27 cellular contexts compared by ENCODE assay signal in genomic region chr4:30434656-30435055, GRCh38.
"Had no signal": no experiment of that assay in that cellular context is flagged by ENCODE, and none has a peak within 500 bp of the region (broad histone marks: within the 10 kb centered on the region; RNA-seq: fewer than 3 reads in every experiment).

No MANE protein-coding gene starts in this region.

- H3K27ac Mint-ChIP-seq: dendritic cell treated with granulocyte-macrophage colony-stimulating factor and Interleukin-4, amounts not matched to agents 40 ng/mL and 50 ng/mL, for 4 days; mesothelial cell of epicardium; naive B cell; natural killer cell treated with Interleukin-12 subunit alpha and Interleukin-12 subunit beta and Interleukin-15 and Interleukin-18, amount 100 ng/mL, for 72 hours; neural progenitor cell; progenitor cell of endocrine pancreas; stimulated activated naive B cell treated with anti-CD40 and anti-IgM and Interleukin-4, amounts not matched to agents 10 μg/mL and 1 μg/mL and 100 μg/mL, for 72 hours; stimulated activated naive CD8-positive, alpha-beta T cell treated with anti-CD3 and anti-CD28 coated beads, Interleukin-15, Interleukin-2, amounts not matched to agents 100 ng/mL and 50 ng/mL, for 24 hours had no signal

- H3K36me3 Mint-ChIP-seq: mesothelial cell of epicardium; naive B cell; neural progenitor cell; stimulated activated naive B cell treated with anti-CD40 and anti-IgM and Interleukin-4, amounts not matched to agents 10 μg/mL and 1 μg/mL and 100 μg/mL, for 72 hours had no signal

- H3K27ac ChIP-seq: esophagus squamous epithelium, heart right ventricle, left lung, neural progenitor cell, parathyroid adenoma, right lobe of liver, thoracic aorta, tibial nerve, upper lobe of left lung, uterus had no signal

- H3K4me1 Mint-ChIP-seq: mesothelial cell of epicardium; naive B cell; neural progenitor cell; stimulated activated naive B cell treated with anti-CD40 and anti-IgM and Interleukin-4, amounts not matched to agents 10 μg/mL and 1 μg/mL and 100 μg/mL, for 72 hours had no signal

- H3K9me3 Mint-ChIP-seq: neural progenitor cell had no signal

- H3K9me3 ChIP-seq: esophagus squamous epithelium, left lung, mucosa of descending colon, right lobe of liver, thoracic aorta, tibial nerve, upper lobe of left lung, uterus had no signal

- H2AFZ ChIP-seq: neural progenitor cell, parathyroid adenoma had no signal

- H3K79me2 ChIP-seq: parathyroid adenoma had no signal

- DNase-seq: effector CD8-positive, alpha-beta T cell; esophagus squamous epithelium; foreskin melanocyte; glutamatergic neuron; heart right ventricle; hippocampal formation; left cardiac atrium; left lung; mesenchymal stem cell; mucosa of descending colon; naive B cell; right lobe of liver; small intestine; stimulated activated CD4-positive, alpha-beta T cell treated with anti-CD3 and anti-CD28 coated beads, Interleukin-15, amount 100 ng/mL, for 24 hours; stimulated activated CD4-positive, alpha-beta T cell treated with anti-CD3 and anti-CD28 coated beads, Interleukin-2, amount 100 ng/mL, for 48 hours; stimulated activated naive B cell treated with anti-CD40 and anti-IgM and Interleukin-4, amounts not matched to agents 10 μg/mL and 1 μg/mL and 100 μg/mL, for 72 hours; upper lobe of left lung; uterus had no signal

- H3K27me3 ChIP-seq: heart right ventricle, left lung, neural progenitor cell, right lobe of liver, tibial nerve, upper lobe of left lung, uterus had no signal

- H3K4me3 Mint-ChIP-seq: dendritic cell treated with granulocyte-macrophage colony-stimulating factor and Interleukin-4, amounts not matched to agents 40 ng/mL and 50 ng/mL, for 4 days; mesothelial cell of epicardium; naive B cell; natural killer cell treated with Interleukin-12 subunit alpha and Interleukin-12 subunit beta and Interleukin-15 and Interleukin-18, amount 100 ng/mL, for 72 hours; neural progenitor cell; stimulated activated naive B cell treated with anti-CD40 and anti-IgM and Interleukin-4, amounts not matched to agents 10 μg/mL and 1 μg/mL and 100 μg/mL, for 72 hours; stimulated activated naive CD8-positive, alpha-beta T cell treated with anti-CD3 and anti-CD28 coated beads, Interleukin-15, Interleukin-2, amounts not matched to agents 100 ng/mL and 50 ng/mL, for 24 hours had no signal

- H3K9ac ChIP-seq: neural progenitor cell, parathyroid adenoma had no signal

- H3K27me3 Mint-ChIP-seq: dendritic cell treated with granulocyte-macrophage colony-stimulating factor and Interleukin-4, amounts not matched to agents 40 ng/mL and 50 ng/mL, for 4 days; naive B cell; natural killer cell treated with Interleukin-12 subunit alpha and Interleukin-12 subunit beta and Interleukin-15 and Interleukin-18, amount 100 ng/mL, for 72 hours; progenitor cell of endocrine pancreas; stimulated activated naive B cell treated with anti-CD40 and anti-IgM and Interleukin-4, amounts not matched to agents 10 μg/mL and 1 μg/mL and 100 μg/mL, for 72 hours; stimulated activated naive CD8-positive, alpha-beta T cell treated with anti-CD3 and anti-CD28 coated beads, Interleukin-15, Interleukin-2, amounts not matched to agents 100 ng/mL and 50 ng/mL, for 24 hours had no signal

- ATAC-seq: heart right ventricle; left cardiac atrium; left lung; mucosa of descending colon; natural killer cell treated with Interleukin-12 subunit alpha and Interleukin-12 subunit beta and Interleukin-15 and Interleukin-18, amount 100 ng/mL, for 72 hours; right lobe of liver; stimulated activated naive B cell treated with anti-CD40 and anti-IgM and Interleukin-4, amounts not matched to agents 10 μg/mL and 1 μg/mL and 100 μg/mL, for 72 hours had no signal

- H3K36me3 ChIP-seq: esophagus squamous epithelium, heart right ventricle, left lung, neural progenitor cell, right lobe of liver, thoracic aorta, tibial nerve, upper lobe of left lung, uterus had no signal

- H3K4me1 ChIP-seq: heart right ventricle, left lung, parathyroid adenoma, right lobe of liver, tibial nerve, upper lobe of left lung, uterus had no signal

- H3K4me3 ChIP-seq: esophagus squamous epithelium, heart right ventricle, left lung, mucosa of descending colon, neural progenitor cell, right lobe of liver, thoracic aorta, tibial nerve, upper lobe of left lung, uterus had no signal

- H3K4me2 ChIP-seq: neural progenitor cell had no signal
